In genomic region chr3:89586256-89586655, GRCh38 we compare ENCODE assay signal across 19 cellular contexts.
"Had no signal": no experiment of that assay in that cellular context is flagged by ENCODE, and none has a peak within 500 bp of the region (broad histone marks: within the 10 kb centered on the region; RNA-seq: fewer than 3 reads in every experiment).

No MANE protein-coding gene starts in this region.

- DNase-seq: activated CD4-positive, alpha-beta T cell treated with anti-CD3 and anti-CD28 coated beads, Interleukin-2, amount 10 ng/mL, durations not matched to agents 7 days and 5 days; activated CD4-positive, CD25-positive, alpha-beta regulatory T cell treated with anti-CD3 and anti-CD28 coated beads, Interleukin-2, amount 50 U/mL, for 72 hours; activated CD8-positive, alpha-beta memory T cell treated with anti-CD3 and anti-CD28 coated beads, Interleukin-2, amount 10 ng/mL, durations not matched to agents 7 days and 5 days; activated CD8-positive, alpha-beta T cell treated with anti-CD3 and anti-CD28 coated beads for 36 hours; activated effector memory CD4-positive, alpha-beta T cell treated with anti-CD3 and anti-CD28 coated beads, Interleukin-2, amount 50 U/mL, for 16 hours; activated naive CD4-positive, alpha-beta T cell treated with anti-CD3 and anti-CD28 coated beads, Interleukin-2, amount 50 U/mL, for 16 hours; activated naive CD8-positive, alpha-beta T cell treated with anti-CD3 and anti-CD28 coated beads, Interleukin-2, amount 50 U/mL, for 24 hours; activated T-cell treated with anti-CD3 and anti-CD28 coated beads for 4 hours; effector CD4-positive, alpha-beta T cell; lower lobe of right lung; naive thymus-derived CD8-positive, alpha-beta T cell; stimulated activated CD4-positive, alpha-beta T cell treated with anti-CD3 and anti-CD28 coated beads, Interleukin-2, amount 100 ng/mL, for 48 hours; stimulated activated naive CD4-positive, alpha-beta T cell; thyroid gland; upper lobe of right lung; WERI-Rb-1 had no signal

- H3K27me3 Mint-ChIP-seq: activated CD4-positive, alpha-beta T cell treated with anti-CD3 and anti-CD28 coated beads, Interleukin-2, amount 10 ng/mL, durations not matched to agents 7 days and 5 days; activated CD8-positive, alpha-beta memory T cell treated with anti-CD3 and anti-CD28 coated beads, Interleukin-2, amount 10 ng/mL, durations not matched to agents 7 days and 5 days; activated CD8-positive, alpha-beta T cell treated with anti-CD3 and anti-CD28 coated beads for 36 hours; activated naive CD8-positive, alpha-beta T cell treated with anti-CD3 and anti-CD28 coated beads, Interleukin-2, amount 50 U/mL, for 24 hours; naive thymus-derived CD8-positive, alpha-beta T cell; progenitor cell of endocrine pancreas had no signal

- H3K4me1 Mint-ChIP-seq: activated CD4-positive, alpha-beta T cell treated with anti-CD3 and anti-CD28 coated beads, Interleukin-2, amount 10 ng/mL, durations not matched to agents 7 days and 5 days; activated CD8-positive, alpha-beta memory T cell treated with anti-CD3 and anti-CD28 coated beads, Interleukin-2, amount 10 ng/mL, durations not matched to agents 7 days and 5 days; activated naive CD8-positive, alpha-beta T cell treated with anti-CD3 and anti-CD28 coated beads, Interleukin-2, amount 50 U/mL, for 24 hours; naive thymus-derived CD8-positive, alpha-beta T cell; neural progenitor cell had no signal

- H3K27ac ChIP-seq: lower lobe of right lung, neural progenitor cell, thyroid gland, upper lobe of right lung, WERI-Rb-1 had no signal

- H3K4me3 Mint-ChIP-seq: activated CD4-positive, alpha-beta T cell treated with anti-CD3 and anti-CD28 coated beads, Interleukin-2, amount 10 ng/mL, durations not matched to agents 7 days and 5 days; activated CD8-positive, alpha-beta memory T cell treated with anti-CD3 and anti-CD28 coated beads, Interleukin-2, amount 10 ng/mL, durations not matched to agents 7 days and 5 days; activated CD8-positive, alpha-beta T cell treated with anti-CD3 and anti-CD28 coated beads for 36 hours; activated naive CD8-positive, alpha-beta T cell treated with anti-CD3 and anti-CD28 coated beads, Interleukin-2, amount 50 U/mL, for 24 hours; naive thymus-derived CD8-positive, alpha-beta T cell; neural progenitor cell; T-helper 2 cell treated with Interferon-gamma antibody and Interleukin-4, amounts not matched to agents 5 μg/mL and 100 μg/mL, for 36 hours had no signal

- H3K27ac Mint-ChIP-seq: activated CD4-positive, alpha-beta T cell treated with anti-CD3 and anti-CD28 coated beads, Interleukin-2, amount 10 ng/mL, durations not matched to agents 7 days and 5 days; activated CD8-positive, alpha-beta memory T cell treated with anti-CD3 and anti-CD28 coated beads, Interleukin-2, amount 10 ng/mL, durations not matched to agents 7 days and 5 days; activated CD8-positive, alpha-beta T cell treated with anti-CD3 and anti-CD28 coated beads for 36 hours; activated naive CD8-positive, alpha-beta T cell treated with anti-CD3 and anti-CD28 coated beads, Interleukin-2, amount 50 U/mL, for 24 hours; naive thymus-derived CD8-positive, alpha-beta T cell; neural progenitor cell; progenitor cell of endocrine pancreas; T-helper 2 cell treated with Interferon-gamma antibody and Interleukin-4, amounts not matched to agents 5 μg/mL and 100 μg/mL, for 36 hours had no signal

- H3K36me3 Mint-ChIP-seq: activated CD8-positive, alpha-beta memory T cell treated with anti-CD3 and anti-CD28 coated beads, Interleukin-2, amount 10 ng/mL, durations not matched to agents 7 days and 5 days; naive thymus-derived CD8-positive, alpha-beta T cell; neural progenitor cell had no signal

- H3K9me3 Mint-ChIP-seq: neural progenitor cell had no signal
